Comparison of ENCODE assay signal across 8 cellular contexts in the genomic region with DNA sequence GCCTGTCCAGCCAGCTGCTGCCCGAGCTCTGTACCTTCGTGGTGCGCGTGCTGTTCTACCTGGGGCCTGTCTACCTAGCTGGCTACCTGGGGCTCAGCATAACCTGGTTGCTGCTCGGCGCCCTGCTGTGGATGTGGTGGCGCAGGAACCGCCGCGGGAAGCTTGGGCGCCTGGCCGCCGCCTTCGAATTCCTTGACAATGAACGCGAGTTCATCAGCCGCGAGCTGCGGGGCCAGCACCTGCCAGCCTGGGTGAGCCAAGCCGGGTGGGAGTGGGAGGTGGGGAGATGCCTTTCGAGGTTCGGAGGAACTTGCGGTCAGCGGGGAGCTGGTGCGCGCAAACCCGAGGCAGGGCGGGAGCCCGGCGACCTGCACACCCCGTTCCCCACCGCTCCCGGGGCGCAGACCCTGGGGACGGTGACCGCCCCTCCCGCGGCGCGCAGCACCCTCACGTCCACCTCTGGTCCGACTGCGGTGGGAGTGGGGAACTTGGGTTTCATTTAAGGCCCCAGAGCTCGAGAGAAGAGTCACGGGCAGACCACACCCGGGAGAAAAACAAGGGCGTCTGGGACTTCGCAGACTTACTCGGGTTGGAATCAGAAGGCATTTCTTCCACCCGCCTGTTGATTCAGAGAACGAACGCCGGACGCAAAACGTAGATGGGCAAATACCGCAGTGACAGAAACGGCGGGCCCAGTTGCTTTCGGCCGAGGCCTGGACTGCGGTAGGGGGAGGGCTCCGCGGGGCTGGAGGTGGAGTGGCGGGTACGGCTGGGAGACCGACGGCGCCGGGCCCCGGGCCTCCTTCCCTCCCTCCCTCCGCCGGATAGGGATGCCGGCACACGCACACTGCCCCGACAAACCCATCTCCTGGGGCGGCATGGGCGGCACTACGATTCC. TPM values are rescaled to one million over a fixed set of nuclear protein-coding genes. Genes with fewer than 3 reads are reported as not detected.
DNase-seq lines count a peak whose midpoint lies in the region; ATAC-seq and TF ChIP-seq lines count a peak whose summit lies in the region.

No MANE protein-coding gene starts in this region.

- H3K4me1 ChIP-seq in spleen = peaks cover 13 to 28% (median 20%) of the 10 kb centered on the region in 6 donors

- H3K4me3 Mint-ChIP-seq in activated T-cell treated with anti-CD3 and anti-CD28 coated beads, Interleukin-2, amount 50 U/mL, for 72 hours = peak overlapping the region; percentile 61 to 67
- no peak overlapping the region for H3K4me3 Mint-ChIP-seq in activated naive CD8-positive, alpha-beta T cell treated with anti-CD3 and anti-CD28 coated beads, Interleukin-2, amount 50 U/mL, for 24 hours
- peak overlapping the region; percentile 51 to 73 (median 60) for H3K4me3 Mint-ChIP-seq in immature natural killer cell

- H3K4me3 ChIP-seq in spleen = peak overlapping the region; percentile 19 to 74 (median 44)

- H3K36me3 ChIP-seq in spleen = no peaks in the 10 kb centered on the region

- H3K27ac ChIP-seq in spleen = no peak overlapping the region

- intact Hi-C loops in spleen (cut with DNase I; ENCODE audit: low total_unique reads) = no loop called here

- H3K27ac Mint-ChIP-seq in activated T-cell treated with anti-CD3 and anti-CD28 coated beads, Interleukin-2, amount 50 U/mL, for 72 hours = no peak overlapping the region
- no peak overlapping the region for H3K27ac Mint-ChIP-seq in activated naive CD8-positive, alpha-beta T cell treated with anti-CD3 and anti-CD28 coated beads, Interleukin-2, amount 50 U/mL, for 24 hours
- H3K27ac Mint-ChIP-seq in immature natural killer cell = no peak overlapping the region

- no peaks in the 10 kb centered on the region for H3K9me3 Mint-ChIP-seq in activated T-cell treated with anti-CD3 and anti-CD28 coated beads, Interleukin-2, amount 50 U/mL, for 72 hours
- H3K9me3 Mint-ChIP-seq in activated naive CD8-positive, alpha-beta T cell treated with anti-CD3 and anti-CD28 coated beads, Interleukin-2, amount 50 U/mL, for 24 hours = no peaks in the 10 kb centered on the region
- no peaks in the 10 kb centered on the region for H3K9me3 Mint-ChIP-seq in immature natural killer cell

- peak; percentile 11 to 18 for ATAC-seq in activated T-cell treated with anti-CD3 and anti-CD28 coated beads, Interleukin-2, amount 50 U/mL, for 72 hours (replicated peaks in 1 of 2)
- no peak for ATAC-seq in activated naive CD8-positive, alpha-beta T cell treated with anti-CD3 and anti-CD28 coated beads, Interleukin-2, amount 50 U/mL, for 24 hours

- no peaks in the 10 kb centered on the region for H3K36me3 Mint-ChIP-seq in activated T-cell treated with anti-CD3 and anti-CD28 coated beads, Interleukin-2, amount 50 U/mL, for 72 hours (ENCODE audit: insufficient read depth in 2 of 2)
- no peaks in the 10 kb centered on the region for H3K36me3 Mint-ChIP-seq in activated naive CD8-positive, alpha-beta T cell treated with anti-CD3 and anti-CD28 coated beads, Interleukin-2, amount 50 U/mL, for 24 hours (ENCODE audit: low read depth)
- H3K36me3 Mint-ChIP-seq in immature natural killer cell = peaks cover 0 to 3% (median 0%) of the 10 kb centered on the region in 3 donors

- WGBS in spleen, 5 donors = 7 to 14% (median 8%) methylated on average over 43 to 78 of the region's 78 CpGs

- H3K27me3 ChIP-seq in spleen (replicated peaks in 1 of 7) = peaks cover 2 to 89% (median 36%) of the 10 kb centered on the region in 7 donors

- H3K27me3 Mint-ChIP-seq in activated T-cell treated with anti-CD3 and anti-CD28 coated beads, Interleukin-2, amount 50 U/mL, for 72 hours (ENCODE audit: low read depth) = peaks cover 55% of the 10 kb centered on the region
- peaks cover 54% of the 10 kb centered on the region for H3K27me3 Mint-ChIP-seq in activated naive CD8-positive, alpha-beta T cell treated with anti-CD3 and anti-CD28 coated beads, Interleukin-2, amount 50 U/mL, for 24 hours
- peaks cover 11 to 17% (median 12%) of the 10 kb centered on the region in 3 donors for H3K27me3 Mint-ChIP-seq in immature natural killer cell (ENCODE audit: low read depth in 3 of 3)

- no peak for TF ChIP-seq CTCF in spleen (IDR thresholded peaks at IDR 0.05 in 8 of 11, conservative IDR thresholded peaks at IDR 0.05 in 3 of 11)

- no peaks in the 10 kb centered on the region for H3K9me3 ChIP-seq in spleen

- peak; percentile 8 to 12 for DNase-seq in activated T-cell treated with anti-CD3 and anti-CD28 coated beads, Interleukin-2, amount 50 U/mL, for 72 hours
- no peak for DNase-seq in activated T-cell treated with anti-CD3 and anti-CD28 coated beads, Interleukin-2, amount 50 U/mL, for 1 hour
- DNase-seq in activated naive CD8-positive, alpha-beta T cell treated with anti-CD3 and anti-CD28 coated beads, Interleukin-2, amount 50 U/mL, for 24 hours = peak; percentile 11
- DNase-seq in immature natural killer cell (no peak), spleen (no peak), T-helper 9 cell (no peak), NCI-H1694 treated with DMSO at 0.1 percent for 48 hours (lab: John Stamatoyannopoulos, UW) (no peak), MV-4-11 (lab: John Stamatoyannopoulos, UW) (no peak)

- TF ChIP-seq POLR2A in spleen (IDR thresholded peaks at IDR 0.05) = no peak

- H3K4me1 Mint-ChIP-seq in activated T-cell treated with anti-CD3 and anti-CD28 coated beads, Interleukin-2, amount 50 U/mL, for 72 hours (ENCODE audit: low read depth) = peaks cover 6% of the 10 kb centered on the region
- peaks cover 10% of the 10 kb centered on the region for H3K4me1 Mint-ChIP-seq in activated naive CD8-positive, alpha-beta T cell treated with anti-CD3 and anti-CD28 coated beads, Interleukin-2, amount 50 U/mL, for 24 hours
- peaks cover 9 to 15% of the 10 kb centered on the region in 2 donors for H3K4me1 Mint-ChIP-seq in immature natural killer cell

RNA-seq across cellular contexts. Expression of a gene that starts 0.7 kb away (rescaled TPM):
- 1 to 10 TPM in 1 of 2 donors, under 1 TPM in 1; 0.22 to 1.1 TPM for total RNA-seq in activated T-cell treated with anti-CD3 and anti-CD28 coated beads, Interleukin-2, amount 50 U/mL, for 72 hours
- polyA plus RNA-seq in immature natural killer cell (not detected), spleen (under 1 TPM in 1 of 3 donors, not detected in 2; 0.02 TPM)
- not detected for total RNA-seq in spleen

Comparison
In these comparisons a context has a peak if more than half of its experiments do, and no peak if none do; other contexts are left out.
1. DNase-seq: peak in activated T-cell treated with anti-CD3 and anti-CD28 coated beads, Interleukin-2, amount 50 U/mL, for 72 hours (2 of 2) and activated naive CD8-positive, alpha-beta T cell treated with anti-CD3 and anti-CD28 coated beads, Interleukin-2, amount 50 U/mL, for 24 hours (single experiment); none in activated T-cell treated with anti-CD3 and anti-CD28 coated beads, Interleukin-2, amount 50 U/mL, for 1 hour (single experiment), immature natural killer cell (0 of 3), spleen (single experiment), T-helper 9 cell (single experiment), NCI-H1694 treated with DMSO at 0.1 percent for 48 hours (single experiment) and MV-4-11 (single experiment).